In the genomic region with DNA sequence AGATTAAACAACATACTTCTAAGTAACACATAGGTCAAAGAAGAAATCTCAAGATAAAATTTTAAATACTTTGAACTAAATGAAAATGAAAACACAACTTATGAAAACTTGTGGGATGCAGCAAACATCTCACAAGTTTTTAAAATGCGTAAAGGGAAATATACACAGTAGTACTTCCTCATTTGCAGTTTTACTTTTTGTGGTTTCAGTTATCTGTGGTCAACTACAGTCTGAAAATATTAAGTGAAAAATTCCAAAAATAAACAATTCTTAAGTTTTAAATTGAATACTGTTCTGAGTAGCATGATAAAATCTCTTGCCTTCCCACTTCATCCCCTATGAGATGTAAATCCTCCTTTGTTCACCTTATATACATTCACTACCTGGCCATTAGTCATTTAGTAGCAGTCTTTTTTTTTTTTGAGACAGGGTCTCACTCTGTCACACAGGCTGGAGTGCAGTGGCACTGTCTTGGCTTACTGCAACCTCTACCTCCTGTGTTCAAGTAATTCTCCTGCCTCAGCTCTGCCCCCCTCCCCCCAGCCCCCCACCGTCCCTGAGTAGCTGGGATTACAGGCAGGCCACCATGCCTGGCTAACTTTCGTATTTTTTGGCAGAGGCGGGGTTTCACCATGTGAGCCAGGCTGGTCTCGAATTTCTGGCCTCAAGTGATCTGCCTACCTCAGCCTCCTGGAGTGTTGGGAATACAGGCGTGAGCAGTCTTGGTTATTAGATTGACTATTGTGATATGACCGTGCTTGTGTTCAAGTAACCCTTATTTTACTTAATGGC, we compare ENCODE assay signal across 9 cellular contexts.
DNase-seq lines count a peak whose midpoint lies in the region; ATAC-seq and TF ChIP-seq lines count a peak whose summit lies in the region.
"Had no signal": no experiment of that assay in that cellular context is flagged by ENCODE, and none has a peak within 500 bp of the region (broad histone marks: within the 10 kb centered on the region; RNA-seq: fewer than 3 reads in every experiment).

No MANE protein-coding gene starts in this region.

- peaks cover 38% of the 10 kb centered on the region for H3K4me1 Mint-ChIP-seq in activated T-helper 2 cell treated with anti-CD3 and anti-CD28 coated beads, Interferon-gamma antibody, Interleukin-2, Interleukin-4, amounts not matched to agents 10 μg/mL and 5 μg/mL and 100 μg/mL, durations not matched to agents 14 hours and 24 hours and 36 hours (ENCODE audit: low read depth)

- ATAC-seq in GM18508 (IDR thresholded peaks at IDR 0.05; ENCODE audit: insufficient read depth, unreplicated experiment) (peak; percentile 96), GM21515 (IDR thresholded peaks at IDR 0.05; ENCODE audit: unreplicated experiment) (peak; percentile 99), HG03342 (IDR thresholded peaks at IDR 0.05; ENCODE audit: unreplicated experiment) (peak; percentile 97)

- CTCF ChIA-PET in PC-9 (lab: Charles Lee): no interaction called here

- H3K36me3 ChIP-seq in prostate gland (no peaks in the 10 kb centered on the region), PC-9 (ENCODE audit: low read depth) (no peaks in the 10 kb centered on the region)
- H3K36me3 ChIP-seq: transverse colon had no signal

- peaks cover 88% of the 10 kb centered on the region for H3K9me3 Mint-ChIP-seq in activated T-helper 2 cell treated with anti-CD3 and anti-CD28 coated beads, Interferon-gamma antibody, Interleukin-2, Interleukin-4, amounts not matched to agents 10 μg/mL and 5 μg/mL and 100 μg/mL, durations not matched to agents 14 hours and 24 hours and 36 hours

- H3K4me3 Mint-ChIP-seq in activated T-helper 2 cell treated with anti-CD3 and anti-CD28 coated beads, Interferon-gamma antibody, Interleukin-2, Interleukin-4, amounts not matched to agents 10 μg/mL and 5 μg/mL and 100 μg/mL, durations not matched to agents 14 hours and 24 hours and 36 hours (ENCODE audit: low read depth): peak overlapping the region; percentile 45

- 71% methylated on average over 7 of the region's 7 CpGs for WGBS in prostate gland

- no peaks in the 10 kb centered on the region for H4K20me1 ChIP-seq in PC-9 (ENCODE audit: insufficient read depth)

- no peak overlapping the region for H3K4me3 ChIP-seq in prostate gland
- H3K4me3 ChIP-seq in PC-9: no peak overlapping the region
- H3K4me3 ChIP-seq: transverse colon had no signal

- H3K79me2 ChIP-seq in PC-9 (ENCODE audit: low read depth): no peaks in the 10 kb centered on the region

- no peaks in the 10 kb centered on the region for H3F3A ChIP-seq in PC-9 (ENCODE audit: insufficient read depth, low read depth)

- no peak for DNase-seq in activated T-helper 2 cell treated with anti-CD3 and anti-CD28 coated beads, Interferon-gamma antibody, Interleukin-2, Interleukin-4, amounts not matched to agents 10 μg/mL and 5 μg/mL and 100 μg/mL, durations not matched to agents 14 hours and 24 hours and 36 hours (ENCODE audit: low spot score)
- no peak for DNase-seq in stimulated activated CD4-positive, alpha-beta T cell treated with anti-CD3 and anti-CD28 coated beads, Interleukin-4, amount 100 ng/mL, for 4 hours
- DNase-seq in prostate gland (ENCODE audit: low spot score) (no peak), PC-9 (no peak), AG08395 (ENCODE audit: low spot score) (no peak)
- DNase-seq: transverse colon had no signal

- POLR2A ChIA-PET in PC-9 (lab: Charles Lee; ENCODE audit: unreplicated experiment): no interaction called here

- TF ChIP-seq POLR2A in prostate gland (IDR thresholded peaks at IDR 0.05): no peak

- H3K4me2 ChIP-seq in PC-9: no peak overlapping the region

- H3K27ac ChIP-seq in prostate gland: no peak overlapping the region
- H3K27ac ChIP-seq in PC-9: no peak overlapping the region
- H3K27ac ChIP-seq: transverse colon had no signal

- BruUV-seq in PC-9 (replicated peaks; lab: Mats Ljungman, UMichigan): no TSS peak

- H3K27me3 ChIP-seq in prostate gland (replicated peaks; ENCODE audit: insufficient read depth): no peaks in the 10 kb centered on the region
- no peaks in the 10 kb centered on the region for H3K27me3 ChIP-seq in PC-9 (ENCODE audit: insufficient read depth, low read depth)
- H3K27me3 ChIP-seq: transverse colon had no signal

- H3K27me3 Mint-ChIP-seq in activated T-helper 2 cell treated with anti-CD3 and anti-CD28 coated beads, Interferon-gamma antibody, Interleukin-2, Interleukin-4, amounts not matched to agents 10 μg/mL and 5 μg/mL and 100 μg/mL, durations not matched to agents 14 hours and 24 hours and 36 hours (ENCODE audit: low read depth): no peaks in the 10 kb centered on the region

- H2AFZ ChIP-seq in PC-9: no peak overlapping the region

- H3K9me2 ChIP-seq in PC-9 (ENCODE audit: insufficient read depth): no peaks in the 10 kb centered on the region

- no peak for TF ChIP-seq CTCF in prostate gland (IDR thresholded peaks at IDR 0.05)
- no peak for TF ChIP-seq CTCF in PC-9 (conservative IDR thresholded peaks at IDR 0.05)

- H3K9me3 ChIP-seq in prostate gland (no peaks in the 10 kb centered on the region), PC-9 (ENCODE audit: insufficient read depth, low read depth) (no peaks in the 10 kb centered on the region)

- intact Hi-C loops in activated T-helper 2 cell treated with anti-CD3 and anti-CD28 coated beads, Interferon-gamma antibody, Interleukin-2, Interleukin-4, amounts not matched to agents 10 μg/mL and 5 μg/mL and 100 μg/mL, durations not matched to agents 14 hours and 24 hours and 36 hours (cut with micrococcal nuclease): no loop called here
- intact Hi-C loops in prostate gland (cut with DNase I) (no loop called here), PC-9 (cut with micrococcal nuclease; ENCODE audit: unreplicated experiment) (no loop called here)

- peak overlapping the region; percentile 90 for H3K27ac Mint-ChIP-seq in activated T-helper 2 cell treated with anti-CD3 and anti-CD28 coated beads, Interferon-gamma antibody, Interleukin-2, Interleukin-4, amounts not matched to agents 10 μg/mL and 5 μg/mL and 100 μg/mL, durations not matched to agents 14 hours and 24 hours and 36 hours

- H3K36me3 Mint-ChIP-seq in activated T-helper 2 cell treated with anti-CD3 and anti-CD28 coated beads, Interferon-gamma antibody, Interleukin-2, Interleukin-4, amounts not matched to agents 10 μg/mL and 5 μg/mL and 100 μg/mL, durations not matched to agents 14 hours and 24 hours and 36 hours (ENCODE audit: low read depth): peaks cover 96% of the 10 kb centered on the region

- no peaks in the 10 kb centered on the region for H3K4me1 ChIP-seq in prostate gland (replicated peaks)
- H3K4me1 ChIP-seq in PC-9 (replicated peaks; ENCODE audit: insufficient read depth): no peaks in the 10 kb centered on the region
- H3K4me1 ChIP-seq: transverse colon had no signal
